ENCODE assay signal across 8 cellular contexts in genomic region chr1:207825296-207825695, GRCh38.
DNase-seq lines count a peak whose midpoint lies in the region; ATAC-seq and TF ChIP-seq lines count a peak whose summit lies in the region.

No MANE protein-coding gene starts in this region.

- H3K27me3 Mint-ChIP-seq in naive thymus-derived CD4-positive, alpha-beta T cell = peaks cover 0 to 6% (median 0%) of the 10 kb centered on the region in 5 donors

- in situ Hi-C loops in KBM-7 (cut with MboI; ENCODE audit: low pct_unique_long_range_greater_than_20kb, low sequenced_read_pairs) = no loop called here

- WGBS in heart right ventricle, 2 donors = 65 to 73% methylated on average over 3 of the region's 3 CpGs

- peaks cover 0 to 16% (median 0%) of the 10 kb centered on the region in 11 donors for H3K9me3 Mint-ChIP-seq in naive thymus-derived CD4-positive, alpha-beta T cell

- no peak for TF ChIP-seq POLR2A in vagina (IDR thresholded peaks at IDR 0.05)

- DNase-seq in heart right ventricle (no peak), Right ventricle myocardium superior (no peak), caudate nucleus (lab: John Stamatoyannopoulos, UW) (peak in 1 of 61 donors; percentile 10), vagina (ENCODE audit: extremely low spot score in 2 of 2) (no peak), sciatic nerve (ENCODE audit: low spot score) (no peak), DMS153 (lab: John Stamatoyannopoulos, UW) (no peak), KBM-7 (no peak)
- no peak for DNase-seq in naive thymus-derived CD4-positive, alpha-beta T cell

- intact Hi-C loops in heart right ventricle (cut with DNase I) = loop anchor here in 7 of 10 donors (5.0 to 10.0 kb wide), 3 partner anchors 137 to 172 kb away; no protein-coding TSS in a partner anchor
- intact Hi-C loops in Right ventricle myocardium superior (cut with DNase I) = loop anchor here (10.0 kb wide), 1 partner anchor 140 kb away; no protein-coding TSS in a partner anchor
- intact Hi-C loops in naive thymus-derived CD4-positive, alpha-beta T cell (cut with micrococcal nuclease) = loop anchor here (2.0 to 10.0 kb wide), 3 partner anchors 28 to 900 kb away; partner anchors contain the start of genes CD46 (in 1 of the 2) and FCMR (in 1 of the 2)
- intact Hi-C loops in vagina (cut with DNase I) = loop anchor here (5.0 kb wide), 1 partner anchor 137 kb away; no protein-coding TSS in a partner anchor
- intact Hi-C loops in sciatic nerve (cut with DNase I) = no loop called here

- CTCF ChIA-PET in naive thymus-derived CD4-positive, alpha-beta T cell (lab: Charles Lee) = interaction anchor here (1.6 to 6.6 kb wide), 5 partner anchors 11 to 138 kb away, joined by 3 to 145 read pairs (median 15); no protein-coding TSS in a partner anchor

- H3K27ac ChIP-seq in heart right ventricle = peak overlapping the region; percentile 73 to 100 (median 95)
- peak overlapping the region; percentile 100 for H3K27ac ChIP-seq in caudate nucleus (ENCODE audit: low read depth, low read length)
- H3K27ac ChIP-seq in naive thymus-derived CD4-positive, alpha-beta T cell (ENCODE audit: low read depth, low read length) = peak overlapping the region; percentile 88
- peak overlapping the region; percentile 94 for H3K27ac ChIP-seq in vagina

- H3K36me3 ChIP-seq in heart right ventricle = peaks cover 0 to 9% (median 0%) of the 10 kb centered on the region in 9 donors
- peaks cover 0 to 4% (median 0%) of the 10 kb centered on the region in 3 experiments for H3K36me3 ChIP-seq in naive thymus-derived CD4-positive, alpha-beta T cell (ENCODE audit: control insufficient read depth in 2 of 3, insufficient read depth in 3 of 3, low read length in 3 of 3)
- H3K36me3 ChIP-seq in vagina = no peaks in the 10 kb centered on the region

- peaks cover 78 to 97% (median 92%) of the 10 kb centered on the region in 7 donors for H3K4me1 Mint-ChIP-seq in naive thymus-derived CD4-positive, alpha-beta T cell

- H3K4me1 ChIP-seq in heart right ventricle (peaks cover 36 to 84% (median 78%) of the 10 kb centered on the region in 9 donors), vagina (peaks cover 80% of the 10 kb centered on the region)
- peaks cover 29 to 67% of the 10 kb centered on the region in 2 donors for H3K4me1 ChIP-seq in naive thymus-derived CD4-positive, alpha-beta T cell (ENCODE audit: control insufficient read depth in 2 of 2, insufficient read depth in 2 of 2, low read length in 2 of 2)

- peak overlapping the region; percentile 96 to 100 (median 98) for H3K27ac Mint-ChIP-seq in naive thymus-derived CD4-positive, alpha-beta T cell

- H3K4me3 Mint-ChIP-seq in naive thymus-derived CD4-positive, alpha-beta T cell = peak overlapping the region; percentile 88 to 96 (median 95)

- H3K36me3 Mint-ChIP-seq in naive thymus-derived CD4-positive, alpha-beta T cell = peaks cover 5 to 18% (median 16%) of the 10 kb centered on the region in 5 donors

- no peak for TF ChIP-seq CTCF in heart right ventricle (IDR thresholded peaks at IDR 0.05)
- no peak for TF ChIP-seq CTCF in vagina (IDR thresholded peaks at IDR 0.05)

- POLR2A ChIA-PET in naive thymus-derived CD4-positive, alpha-beta T cell (lab: Charles Lee) = interaction anchor here (1.2 to 17.1 kb wide), 4 partner anchors 17 to 59 kb away, joined by 3 to 547 read pairs (median 39); no protein-coding TSS in a partner anchor

- ATAC-seq in heart right ventricle (no peak), Right ventricle myocardium superior (ENCODE audit: poor library complexity) (no peak), sciatic nerve (no peak)
- ATAC-seq in naive thymus-derived CD4-positive, alpha-beta T cell = no peak

- H3K27me3 ChIP-seq in heart right ventricle (no peaks in the 10 kb centered on the region), vagina (no peaks in the 10 kb centered on the region)
- no peaks in the 10 kb centered on the region for H3K27me3 ChIP-seq in naive thymus-derived CD4-positive, alpha-beta T cell (ENCODE audit: control insufficient read depth in 2 of 2, insufficient read depth in 2 of 2, low read length in 2 of 2)

- H3K9me3 ChIP-seq in heart right ventricle (no peaks in the 10 kb centered on the region), vagina (no peaks in the 10 kb centered on the region)
- no peaks in the 10 kb centered on the region for H3K9me3 ChIP-seq in naive thymus-derived CD4-positive, alpha-beta T cell (ENCODE audit: control insufficient read depth in 2 of 3, low read length in 3 of 3)

- H3K4me3 ChIP-seq in heart right ventricle = peak overlapping the region in 8 of 10 donors; percentile 8 to 41 (median 29)
- H3K4me3 ChIP-seq in naive thymus-derived CD4-positive, alpha-beta T cell (ENCODE audit: low read length) = peak overlapping the region; percentile 48
- H3K4me3 ChIP-seq in vagina = peak overlapping the region; percentile 14 to 34
